ENCODE assay signal across 19 cellular contexts in the genomic region with DNA sequence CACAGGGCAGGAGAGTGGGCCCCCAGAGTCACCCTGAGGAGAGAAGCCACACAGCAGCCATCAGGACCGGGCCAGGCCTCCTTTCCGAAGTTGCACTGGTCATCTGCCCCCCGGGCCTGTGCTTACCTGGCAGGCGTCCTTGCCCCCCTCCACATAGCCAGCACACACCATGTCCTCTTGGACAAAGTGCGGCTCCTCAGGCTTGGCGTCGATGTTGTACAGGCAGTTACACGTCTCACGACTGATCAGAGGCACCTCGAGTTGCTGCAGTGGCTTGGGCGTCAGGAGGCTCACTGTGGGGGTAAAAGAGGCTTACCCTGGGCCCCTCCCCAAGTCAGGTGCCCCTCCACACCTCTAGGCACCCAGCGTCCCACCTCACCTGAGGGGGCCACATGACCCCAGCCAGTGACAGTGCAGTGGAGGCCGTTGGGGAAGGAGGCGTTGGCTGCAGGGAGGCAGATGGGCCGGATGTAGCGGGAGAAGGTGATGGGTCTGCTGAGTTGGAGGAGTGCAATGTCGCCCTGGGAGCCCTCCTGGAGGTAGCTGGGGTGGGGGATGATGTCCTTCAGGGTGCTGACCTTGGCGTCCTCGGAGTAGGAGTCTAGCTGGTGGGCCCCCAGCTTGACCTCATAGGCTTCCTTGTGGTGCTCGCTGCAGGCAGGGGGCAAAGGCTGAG. TPM values are rescaled to one million over a fixed set of nuclear protein-coding genes. Genes with fewer than 3 reads are reported as not detected.
DNase-seq lines count a peak whose midpoint lies in the region; FAIRE-seq and TF ChIP-seq lines count a peak whose summit lies in the region.
"Had no signal": no experiment of that assay in that cellular context is flagged by ENCODE, and none has a peak within 500 bp of the region (broad histone marks: within the 10 kb centered on the region; RNA-seq: fewer than 3 reads in every experiment).

No MANE protein-coding gene starts in this region.

- no peaks in the 10 kb centered on the region for H3K27me3 ChIP-seq in H9 (ENCODE audit: insufficient read depth, low read length)
- H3K27me3 ChIP-seq in small intestine (ENCODE audit: control insufficient read depth in 2 of 2, insufficient read depth in 2 of 2, low read length in 2 of 2): no peaks in the 10 kb centered on the region
- H3K27me3 ChIP-seq in BE2C: no peaks in the 10 kb centered on the region

- no peak overlapping the region for H2BK12ac ChIP-seq in H9 (ENCODE audit: insufficient read length, low read depth, low read length)

- no peak overlapping the region for H3K4ac ChIP-seq in H9 (ENCODE audit: low read depth, low read length)

- peaks cover 45 to 53% of the 10 kb centered on the region in 2 experiments for H3K4me1 Mint-ChIP-seq in H9

- no peak overlapping the region for H2BK120ac ChIP-seq in H9 (ENCODE audit: low read depth, low read length, poor library complexity, severe bottlenecking)

- H4K5ac ChIP-seq in H9 (ENCODE audit: insufficient read length, low read depth, low read length): no peak overlapping the region

- peaks cover 5% of the 10 kb centered on the region for H3K23me2 ChIP-seq in H9 (ENCODE audit: insufficient read length, low read depth, low read length, poor library complexity, severe bottlenecking)

- H4K91ac ChIP-seq in H9 (ENCODE audit: insufficient read length, low read depth, low read length): no peak overlapping the region

- H3K79me2 ChIP-seq in H9 (ENCODE audit: insufficient read depth, low read length): peaks cover 4% of the 10 kb centered on the region; the same call in 1 of the 2 replicates

- peaks cover 18% of the 10 kb centered on the region; the same call in 1 of the 2 replicates for H3K4me1 ChIP-seq in H9 (ENCODE audit: insufficient read depth, low read length)
- H3K4me1 ChIP-seq in small intestine (ENCODE audit: control insufficient read depth in 2 of 2, insufficient read depth in 1 of 2, low read depth in 1 of 2, low read length in 1 of 2): peaks cover 4 to 13% of the 10 kb centered on the region in 2 donors
- peaks cover 31% of the 10 kb centered on the region for H3K4me1 ChIP-seq in BE2C

- H4K8ac ChIP-seq in H9 (replicated peaks; ENCODE audit: insufficient read length, low read depth, low read length): no peak overlapping the region

- no peak overlapping the region for H3T11ph ChIP-seq in H9 (ENCODE audit: low read length)

- H3K36me3 Mint-ChIP-seq in H9 (ENCODE audit: insufficient read depth in 1 of 3, low read depth in 3 of 3): peaks cover 27 to 44% (median 40%) of the 10 kb centered on the region in 3 experiments

- H3K23ac ChIP-seq in H9 (ENCODE audit: insufficient read length, low read depth, low read length): no peak overlapping the region

- H3K18ac ChIP-seq in H9 (ENCODE audit: insufficient read length, low read depth, low read length): no peak overlapping the region

- H3K27ac Mint-ChIP-seq in H9: peak overlapping the region in 2 of 3 experiments; percentile 74 to 88; a peak in 3 of 7 replicates
- H3K27ac Mint-ChIP-seq: activated naive CD4-positive, alpha-beta T cell treated with anti-CD3 and anti-CD28 coated beads, Interleukin-2, amount 50 U/mL, for 24 hours; HFFc6 had no signal

- WGBS in H9 (ENCODE audit: extremely low coverage, insufficient read length, low lambda C conversion rate): no CpG with 5 or more reads among the region's 20 CpGs
- WGBS in small intestine, 3 donors: 23 to 66% (median 49%) methylated on average over 19 to 20 of the region's 20 CpGs

- H3K9me3 ChIP-seq in H9 (ENCODE audit: control insufficient read depth, low read depth, low read length) (no peaks in the 10 kb centered on the region), small intestine (ENCODE audit: control insufficient read depth, low read depth) (no peaks in the 10 kb centered on the region), BE2C (no peaks in the 10 kb centered on the region)
- H3K9me3 ChIP-seq: SK-N-SH had no signal

- no peaks in the 10 kb centered on the region for H4K20me1 ChIP-seq in H9 (ENCODE audit: control insufficient read depth, insufficient read depth, insufficient read length)

- no peak overlapping the region for H3K56ac ChIP-seq in H9 (ENCODE audit: insufficient read length, low read depth, low read length)

- DNase-seq in H9 (no peak), epithelial cell of prostate (ENCODE audit: low read depth, low spot score) (no peak), small intestine (peak; percentile 26), epidermal melanocyte (ENCODE audit: insufficient read length, low spot score) (no peak), BE2C (no peak), AG08396 (ENCODE audit: low spot score) (no peak)
- DNase-seq: DMS 273 treated with DMSO at 0.1 percent for 48 hours; HFFc6; hypothalamus; IMR-90; NCI-H2081; NCI-H526; OCI-M1; SK-N-SH; stimulated activated naive CD8-positive, alpha-beta T cell treated with anti-CD3 and anti-CD28 coated beads, Interleukin-15, Interleukin-2, amounts not matched to agents 100 U/mL and 50 U/mL, for 24 hours had no signal

- no peak overlapping the region for H3K4me3 Mint-ChIP-seq in H9
- H3K4me3 Mint-ChIP-seq: activated naive CD4-positive, alpha-beta T cell treated with anti-CD3 and anti-CD28 coated beads, Interleukin-2, amount 50 U/mL, for 24 hours; HFFc6 had no signal

- no peak for TF ChIP-seq CTCF in H9 (conservative IDR thresholded peaks at IDR 0.05)
- no peak for TF ChIP-seq CTCF in BE2C (IDR thresholded peaks at IDR 0.05; ENCODE audit: low read depth, low read length)

- H3K9me3 Mint-ChIP-seq in H9: no peaks in the 10 kb centered on the region; a peak in 1 of 5 replicates
- H3K9me3 Mint-ChIP-seq: activated naive CD4-positive, alpha-beta T cell treated with anti-CD3 and anti-CD28 coated beads, Interleukin-2, amount 50 U/mL, for 24 hours; HFFc6 had no signal

- no peaks in the 10 kb centered on the region for H3K27me3 Mint-ChIP-seq in H9 (ENCODE audit: low read depth)
- H3K27me3 Mint-ChIP-seq: activated naive CD4-positive, alpha-beta T cell treated with anti-CD3 and anti-CD28 coated beads, Interleukin-2, amount 50 U/mL, for 24 hours had no signal

- H3K79me1 ChIP-seq in H9 (ENCODE audit: insufficient read depth, low read depth, low read length, poor library complexity, severe bottlenecking): peaks cover 5% of the 10 kb centered on the region

- H2BK15ac ChIP-seq in H9 (ENCODE audit: low read depth, low read length): no peak overlapping the region

- no peak overlapping the region for H3K14ac ChIP-seq in H9 (ENCODE audit: insufficient read depth, low read length)

- no peak overlapping the region for H2AK5ac ChIP-seq in H9 (ENCODE audit: insufficient read length, low read length)

- H3K36me3 ChIP-seq in small intestine (ENCODE audit: control insufficient read depth in 2 of 2, insufficient read depth in 2 of 2, low read length in 2 of 2) (no peaks in the 10 kb centered on the region), BE2C (peaks cover 11% of the 10 kb centered on the region)

- H3K9ac ChIP-seq in H9 (ENCODE audit: extremely low read depth, insufficient read length, low read length): no peak overlapping the region
- H3K9ac ChIP-seq: SK-N-SH had no signal

- no peak overlapping the region for H2BK5ac ChIP-seq in H9 (ENCODE audit: insufficient read length, low read length)

- no peak overlapping the region for H2BK20ac ChIP-seq in H9 (ENCODE audit: low read depth, low read length, poor library complexity, severe bottlenecking)

- H3K27ac ChIP-seq in H9 (ENCODE audit: insufficient read length, low read depth, low read length) (no peak overlapping the region), epithelial cell of prostate (peak overlapping the region; percentile 96), small intestine (ENCODE audit: low read depth in 1 of 2, low read length in 1 of 2) (peak overlapping the region; percentile 90 to 94)

- no peak overlapping the region for H3K4me2 ChIP-seq in H9 (ENCODE audit: insufficient read depth, insufficient read length, low read length)
- H3K4me2 ChIP-seq: SK-N-SH had no signal

- no peak for FAIRE-seq in small intestine (lab: Jason Lieb, UNC)
- FAIRE-seq: GM18507, GM19239 had no signal

- H2AFZ ChIP-seq in H9 (ENCODE audit: low read length): no peak overlapping the region

- H3K4me3 ChIP-seq in small intestine (ENCODE audit: low read depth in 1 of 2, low read length in 2 of 2) (peak overlapping the region in 1 of 2 donors; percentile 94), BE2C (ENCODE audit: low read depth, low read length) (no peak overlapping the region)

RNA-seq across cellular contexts. Expression of a gene that starts 3.1 kb away (rescaled TPM):
- 64.0 and 65.0 TPM in 2 replicates for total RNA-seq in H9 (2021)
- polyA plus RNA-seq in small intestine: 100 to 1,000 TPM; 220 to 358 (median 225) TPM
- 27.5 TPM for polyA plus RNA-seq in BE2C (2012; ENCODE audit: insufficient read depth, insufficient read length, low read depth)
- total RNA-seq: HFFc6, IMR-90, pulmonary artery endothelial cell had no signal
- polyA plus RNA-seq: IMR-90 had no signal

RNA-seq across cellular contexts. Expression of a gene that starts 15.0 kb away (rescaled TPM):
- 52.1 and 53.4 TPM in 2 replicates for total RNA-seq in H9 (2021)
- polyA plus RNA-seq in small intestine: 10 to 100 TPM; 43.7 to 44.3 (median 43.8) TPM
- 71.8 TPM for polyA plus RNA-seq in BE2C (2012; ENCODE audit: insufficient read depth, insufficient read length, low read depth)

RNA-seq across cellular contexts. Expression of a gene that starts 17.4 kb away (rescaled TPM):
- total RNA-seq in H9 (2021): 0.66 and 0.72 TPM in 2 replicates
- 10 to 100 TPM in 2 of 3 donors, 1 to 10 TPM in 1; 4.1 to 19.2 (median 12.2) TPM for polyA plus RNA-seq in small intestine
- 2.3 TPM for polyA plus RNA-seq in BE2C (2012; ENCODE audit: insufficient read depth, insufficient read length, low read depth)

RNA-seq across cellular contexts. Expression of a gene that starts 24.3 kb away (rescaled TPM):
- total RNA-seq in H9 (2021): 55.7 and 57.0 TPM in 2 replicates
- polyA plus RNA-seq in small intestine: 10 to 100 TPM; 23.8 to 27.7 (median 27.5) TPM
- 77.0 TPM for polyA plus RNA-seq in BE2C (2012; ENCODE audit: insufficient read depth, insufficient read length, low read depth)

RNA-seq across cellular contexts. Expression of a gene that starts 37.8 kb away (rescaled TPM):
- total RNA-seq in H9 (2021): 93.9 and 94.5 TPM in 2 replicates
- polyA plus RNA-seq in small intestine: 10 to 100 TPM; 77.8 to 87.8 (median 83.4) TPM
- 349 TPM for polyA plus RNA-seq in BE2C (2012; ENCODE audit: insufficient read depth, insufficient read length, low read depth)
